25 cellular contexts compared by ENCODE assay signal in genomic region chr11:13620063-13620462, GRCh38. TPM values are rescaled to one million over a fixed set of nuclear protein-coding genes. Genes with fewer than 3 reads are reported as not detected.
DNase-seq lines count a peak whose midpoint lies in the region; ATAC-seq, FAIRE-seq and TF ChIP-seq lines count a peak whose summit lies in the region.
"Had no signal": no experiment of that assay in that cellular context is flagged by ENCODE, and none has a peak within 500 bp of the region (broad histone marks: within the 10 kb centered on the region; RNA-seq: fewer than 3 reads in every experiment).

No MANE protein-coding gene starts in this region.

- no peaks in the 10 kb centered on the region for H3K4me1 Mint-ChIP-seq in activated naive CD4-positive, alpha-beta T cell treated with anti-CD3 and anti-CD28 coated beads for 36 hours (ENCODE audit: low read depth)
- H3K4me1 Mint-ChIP-seq: CD14-positive monocyte; CD8-positive, alpha-beta memory T cell had no signal

- BruUV-seq in IMR-90 (replicated peaks; lab: Mats Ljungman, UMichigan) (no TSS peak), OCI-LY7 (replicated peaks; lab: Mats Ljungman, UMichigan) (no TSS peak)

- peaks cover 2% of the 10 kb centered on the region; the same call in 1 of the 2 replicates for H3K9me1 ChIP-seq in IMR-90 (ENCODE audit: insufficient read depth, low read length)

- no peak overlapping the region for H2AK5ac ChIP-seq in IMR-90 (ENCODE audit: low read depth, low read length)
- H2AK5ac ChIP-seq in mesenchymal stem cell (ENCODE audit: low read length, severe bottlenecking): no peak overlapping the region

- TF ChIP-seq CTCF in IMR-90 (conservative IDR thresholded peaks at IDR 0.05; ENCODE audit: low read depth, low read length) (no peak), bronchial epithelial cell (IDR thresholded peaks at IDR 0.05; ENCODE audit: insufficient read depth, low read length, severe bottlenecking) (no peak), OCI-LY7 (conservative IDR thresholded peaks at IDR 0.05; ENCODE audit: low read length) (no peak)

- no peak overlapping the region for H3K9ac ChIP-seq in IMR-90 (ENCODE audit: low read depth, low read length)
- H3K9ac ChIP-seq in mesenchymal stem cell (ENCODE audit: low read length): no peak overlapping the region
- H3K9ac ChIP-seq: BLaER1 treated with 17β-estradiol and CSF1 and Interleukin-3, amounts not matched to agents 10 nM and 100 nM; GM23248 had no signal

- POLR2A ChIA-PET in IMR-90 (lab: Charles Lee; ENCODE audit: unreplicated experiment): no interaction called here
- POLR2A ChIA-PET in OCI-LY7 (lab: Charles Lee): interaction anchor here (0.6 to 1.1 kb wide), 2 partner anchors 74 to 87 kb away, joined by 3 read pairs; no protein-coding TSS in a partner anchor

- peaks cover 2% of the 10 kb centered on the region for H3K27me3 Mint-ChIP-seq in activated naive CD4-positive, alpha-beta T cell treated with anti-CD3 and anti-CD28 coated beads for 36 hours (ENCODE audit: low read depth)
- H3K27me3 Mint-ChIP-seq: CD4-positive, alpha-beta T cell had no signal

- no peak overlapping the region for H3K27ac Mint-ChIP-seq in activated naive CD4-positive, alpha-beta T cell treated with anti-CD3 and anti-CD28 coated beads for 36 hours
- H3K27ac Mint-ChIP-seq: CD14-positive monocyte; CD4-positive, alpha-beta T cell; H9 had no signal

- no peak overlapping the region for H4K5ac ChIP-seq in IMR-90 (ENCODE audit: low read depth, low read length)

- H3K14ac ChIP-seq in IMR-90 (replicated peaks; ENCODE audit: low read depth, low read length) (no peak overlapping the region), mesenchymal stem cell (ENCODE audit: low read length in 2 of 2) (peak overlapping the region in 1 of 2 experiments; percentile 14)

- no peak overlapping the region for H3K4me3 Mint-ChIP-seq in activated naive CD4-positive, alpha-beta T cell treated with anti-CD3 and anti-CD28 coated beads for 36 hours
- H3K4me3 Mint-ChIP-seq: CD14-positive monocyte; CD4-positive, alpha-beta T cell; CD8-positive, alpha-beta memory T cell; H9 had no signal

- in situ Hi-C loops in IMR-90 (cut with MboI; ENCODE audit: low sequenced_read_pairs): no loop called here

- H3K4me2 ChIP-seq in IMR-90 (ENCODE audit: low read depth, low read length): no peak overlapping the region
- no peak overlapping the region for H3K4me2 ChIP-seq in mesenchymal stem cell (ENCODE audit: low read length, poor library complexity, severe bottlenecking)
- no peak overlapping the region for H3K4me2 ChIP-seq in OCI-LY7 (ENCODE audit: low read length)
- H3K4me2 ChIP-seq: A549; BLaER1 treated with 17β-estradiol and CSF1 and Interleukin-3, amounts not matched to agents 10 nM and 100 nM had no signal

- H3K36me3 ChIP-seq in IMR-90 (ENCODE audit: control insufficient read depth, insufficient read depth, low read length): no peaks in the 10 kb centered on the region
- no peaks in the 10 kb centered on the region for H3K36me3 ChIP-seq in bronchial epithelial cell (ENCODE audit: control insufficient read depth, insufficient read depth, low read length)
- no peaks in the 10 kb centered on the region for H3K36me3 ChIP-seq in mesenchymal stem cell (ENCODE audit: control insufficient read depth in 1 of 2, insufficient read depth in 2 of 2, low read depth in 1 of 2, low read length in 2 of 2)
- no peaks in the 10 kb centered on the region for H3K36me3 ChIP-seq in OCI-LY7 (ENCODE audit: insufficient read depth, low read length)
- H3K36me3 ChIP-seq: BE2C; BLaER1 treated with 17β-estradiol and CSF1 and Interleukin-3, amounts not matched to agents 10 nM and 100 nM had no signal

- H3K23ac ChIP-seq in IMR-90 (ENCODE audit: low read depth, low read length): no peak overlapping the region
- no peak overlapping the region for H3K23ac ChIP-seq in mesenchymal stem cell (ENCODE audit: low read length in 2 of 2)

- no peak for TF ChIP-seq POLR2A in IMR-90 (IDR thresholded peaks at IDR 0.05; ENCODE audit: low read depth, low read length)

- H3K18ac ChIP-seq in IMR-90 (ENCODE audit: low read depth, low read length) (no peak overlapping the region), mesenchymal stem cell (ENCODE audit: low read depth in 1 of 2, low read length in 2 of 2) (no peak overlapping the region)

- H3K79me2 ChIP-seq in OCI-LY7 (ENCODE audit: insufficient read depth, low read depth, low read length): no peaks in the 10 kb centered on the region

- no peak overlapping the region for H3K56ac ChIP-seq in IMR-90 (ENCODE audit: extremely low read depth, insufficient read depth, low read length)

- H4K8ac ChIP-seq in IMR-90 (ENCODE audit: low read depth in 2 of 2, low read length in 2 of 2) (no peak overlapping the region), mesenchymal stem cell (ENCODE audit: low read length) (no peak overlapping the region)

- H4K20me1 ChIP-seq in IMR-90 (ENCODE audit: insufficient read depth, low read length) (no peaks in the 10 kb centered on the region), OCI-LY7 (ENCODE audit: insufficient read depth, low read length) (no peaks in the 10 kb centered on the region)
- H4K20me1 ChIP-seq: BLaER1 treated with 17β-estradiol and CSF1 and Interleukin-3, amounts not matched to agents 10 nM and 100 nM had no signal

- H2BK5ac ChIP-seq in IMR-90 (ENCODE audit: low read depth, low read length, poor library complexity, severe bottlenecking): no peak overlapping the region
- H2BK5ac ChIP-seq in mesenchymal stem cell (ENCODE audit: low read depth, low read length, poor library complexity, severe bottlenecking): no peak overlapping the region

- intact Hi-C loops in IMR-90 (cut with micrococcal nuclease): no loop called here
- intact Hi-C loops in activated naive CD4-positive, alpha-beta T cell treated with anti-CD3 and anti-CD28 coated beads for 36 hours (cut with micrococcal nuclease): no loop called here
- intact Hi-C loops in OCI-LY7 (cut with micrococcal nuclease; ENCODE audit: unreplicated experiment): no loop called here

- H2AFZ ChIP-seq in IMR-90 (replicated peaks; ENCODE audit: low read length, poor library complexity) (peak overlapping the region; percentile 14), mesenchymal stem cell (ENCODE audit: low read depth, low read length) (no peak overlapping the region), OCI-LY7 (ENCODE audit: low read length) (no peak overlapping the region)
- H2AFZ ChIP-seq: GM23248 had no signal

- 0% methylated on average over 1 of the region's 2 CpGs; no CpG with 5 or more reads in 1 of the 2 experiments for WGBS in IMR-90 (ENCODE audit: extremely low coverage in 2 of 2, insufficient read length in 1 of 2), 2 experiments
- 48% methylated on average over 2 of the region's 2 CpGs for WGBS in mesenchymal stem cell

- H3K9me3 Mint-ChIP-seq in activated naive CD4-positive, alpha-beta T cell treated with anti-CD3 and anti-CD28 coated beads for 36 hours: peaks cover 20% of the 10 kb centered on the region

- FAIRE-seq in bronchial epithelial cell (lab: Jason Lieb, UNC): peak; percentile 66
- FAIRE-seq: A549, D721Med, GM12878, GM19239 had no signal

- CTCF ChIA-PET in IMR-90 (lab: Yijun Ruan, JAX) (no interaction called here), OCI-LY7 (lab: Charles Lee; ENCODE audit: unreplicated experiment) (no interaction called here)
- CTCF ChIA-PET in activated naive CD4-positive, alpha-beta T cell treated with anti-CD3 and anti-CD28 coated beads for 36 hours (lab: Charles Lee): no interaction called here

- H2BK12ac ChIP-seq in mesenchymal stem cell (ENCODE audit: low read length in 2 of 2): no peak overlapping the region

- H3K36me3 Mint-ChIP-seq in activated naive CD4-positive, alpha-beta T cell treated with anti-CD3 and anti-CD28 coated beads for 36 hours (ENCODE audit: low read depth): no peaks in the 10 kb centered on the region
- H3K36me3 Mint-ChIP-seq: CD14-positive monocyte had no signal

- H3K27ac ChIP-seq in IMR-90 (ENCODE audit: insufficient read depth, low read length) (no peak overlapping the region), mesenchymal stem cell (ENCODE audit: low read length, poor library complexity, severe bottlenecking) (no peak overlapping the region), OCI-LY7 (ENCODE audit: low read depth, low read length, poor library complexity, severe bottlenecking) (no peak overlapping the region)
- H3K27ac ChIP-seq: A549; BLaER1 treated with 17β-estradiol and CSF1 and Interleukin-3, amounts not matched to agents 10 nM and 100 nM; GM23248 had no signal

- no peak overlapping the region for H3K4me3 ChIP-seq in IMR-90 (ENCODE audit: insufficient read depth, low read depth, low read length)
- H3K4me3 ChIP-seq in bronchial epithelial cell (ENCODE audit: low read depth, low read length): no peak overlapping the region
- H3K4me3 ChIP-seq in mesenchymal stem cell (ENCODE audit: insufficient read depth in 1 of 2, low read depth in 1 of 2, low read length in 2 of 2): no peak overlapping the region
- H3K4me3 ChIP-seq in OCI-LY7 (ENCODE audit: low read depth, low read length, poor library complexity, severe bottlenecking): no peak overlapping the region
- H3K4me3 ChIP-seq: A549; BLaER1 treated with 17β-estradiol and CSF1 and Interleukin-3, amounts not matched to agents 10 nM and 100 nM; GM12878; GM23248 had no signal

- H2BK15ac ChIP-seq in IMR-90 (ENCODE audit: low read depth, low read length) (no peak overlapping the region), mesenchymal stem cell (ENCODE audit: low read depth, poor library complexity, severe bottlenecking) (no peak overlapping the region)

- H2BK20ac ChIP-seq in IMR-90 (ENCODE audit: low read depth, low read length): no peak overlapping the region

- H3K27me3 ChIP-seq in IMR-90 (ENCODE audit: control insufficient read depth, insufficient read depth, low read length) (no peaks in the 10 kb centered on the region), bronchial epithelial cell (ENCODE audit: control insufficient read depth, insufficient read depth, low read length) (no peaks in the 10 kb centered on the region), mesenchymal stem cell (ENCODE audit: control insufficient read depth in 1 of 2, insufficient read depth in 1 of 2, low read length in 2 of 2) (no peaks in the 10 kb centered on the region)
- H3K27me3 ChIP-seq: BE2C; BLaER1 treated with 17β-estradiol and CSF1 and Interleukin-3, amounts not matched to agents 10 nM and 100 nM had no signal

- H4K91ac ChIP-seq in IMR-90 (ENCODE audit: insufficient read depth, low read depth, low read length) (no peak overlapping the region), mesenchymal stem cell (ENCODE audit: low read length) (peak overlapping the region; percentile 73)

- no peak for ATAC-seq in IMR-90 (ENCODE audit: low read depth)
- ATAC-seq: A549, GM12878, HCT116 had no signal

- dilution Hi-C loops in IMR-90 (cut with HindIII; ENCODE audit: low sequenced_read_pairs, unreplicated experiment): no loop called here

- H3K4me1 ChIP-seq in IMR-90 (ENCODE audit: control insufficient read depth, insufficient read depth, low read length) (no peaks in the 10 kb centered on the region), mesenchymal stem cell (ENCODE audit: control insufficient read depth, insufficient read depth, low read depth, low read length) (no peaks in the 10 kb centered on the region), OCI-LY7 (ENCODE audit: insufficient read depth, low read length, poor library complexity, severe bottlenecking) (no peaks in the 10 kb centered on the region)
- H3K4me1 ChIP-seq: A549; BE2C; BLaER1 treated with 17β-estradiol and CSF1 and Interleukin-3, amounts not matched to agents 10 nM and 100 nM had no signal

- no peak overlapping the region for H2AK9ac ChIP-seq in IMR-90 (replicated peaks; ENCODE audit: low read depth, low read length, poor library complexity)

- H3K9me2 ChIP-seq in OCI-LY7 (ENCODE audit: insufficient read depth, low read length): no peaks in the 10 kb centered on the region

- no peaks in the 10 kb centered on the region for H3K9me3 ChIP-seq in IMR-90 (ENCODE audit: control insufficient read depth, insufficient read depth, low read length)
- peaks cover 27% of the 10 kb centered on the region for H3K9me3 ChIP-seq in mesenchymal stem cell (ENCODE audit: control insufficient read depth, low read length)
- H3K9me3 ChIP-seq in OCI-LY7 (ENCODE audit: low read length): no peaks in the 10 kb centered on the region; the same call in 1 of the 2 replicates
- H3K9me3 ChIP-seq: BE2C had no signal

- H3K79me1 ChIP-seq in IMR-90 (ENCODE audit: low read depth in 1 of 2, low read length in 2 of 2): no peaks in the 10 kb centered on the region
- no peaks in the 10 kb centered on the region for H3K79me1 ChIP-seq in mesenchymal stem cell (replicated peaks; ENCODE audit: low read length, poor library complexity, severe bottlenecking)

- no peak for DNase-seq in IMR-90
- DNase-seq in bronchial epithelial cell (ENCODE audit: low read depth): no peak
- DNase-seq in mesenchymal stem cell: no peak
- no peak for DNase-seq in activated naive CD4-positive, alpha-beta T cell treated with anti-CD3 and anti-CD28 coated beads for 36 hours
- no peak for DNase-seq in OCI-LY7 (ENCODE audit: low spot score)
- DNase-seq in activated effector memory CD4-positive, alpha-beta T cell treated with anti-CD3 and anti-CD28 coated beads, Interleukin-2, amount 50 U/mL, for 16 hours: no peak
- DNase-seq: 8988T; ACHN; AML-193; BE2C; CD4-positive, alpha-beta T cell; CD8-positive, alpha-beta memory T cell; DMS 273 treated with DMSO at 0.1 percent for 48 hours; DMS79; EL; GDM1; GM23248; H9 had no signal

- no peak overlapping the region for H2BK120ac ChIP-seq in IMR-90 (ENCODE audit: low read depth, low read length)
- no peak overlapping the region for H2BK120ac ChIP-seq in mesenchymal stem cell (ENCODE audit: low read depth, low read length)

- no peak overlapping the region for H3K4ac ChIP-seq in IMR-90 (ENCODE audit: low read depth, low read length)
- H3K4ac ChIP-seq in mesenchymal stem cell (ENCODE audit: low read depth in 1 of 2, low read length in 2 of 2): no peak overlapping the region

- no peak for TF ChIP-seq RAD21 in IMR-90 (IDR thresholded peaks at IDR 0.05; ENCODE audit: low read length)

RNA-seq across cellular contexts. Expression of gene FAR1, which starts 48.4 kb away (rescaled TPM):
- total RNA-seq in IMR-90 (2012; rRNA removed): 89.4 and 119 TPM in 2 replicates
- 30.3 and 35.3 TPM in 2 replicates for polyA plus RNA-seq in IMR-90 (2012; rRNA removed)
- polyA plus RNA-seq in IMR-90 (2012; cell fraction: cytosol; rRNA removed): 6.5 and 10.5 TPM in 2 replicates
- 4.8 and 43.7 TPM in 2 replicates for polyA plus RNA-seq in IMR-90 (2012; cell fraction: nucleus; rRNA removed; ENCODE audit: low replicate concordance)
- 78.7 and 90.5 TPM in 2 replicates for total RNA-seq in bronchial epithelial cell
- 29.8 TPM for polyA plus RNA-seq in mesenchymal stem cell (2013, experiment 1 of 2)
- 28.1 TPM for polyA plus RNA-seq in mesenchymal stem cell (2013, experiment 2 of 2)
- 10 to 100 TPM; 37.2 to 42.3 TPM for total RNA-seq in activated naive CD4-positive, alpha-beta T cell treated with anti-CD3 and anti-CD28 coated beads for 36 hours
- 52.1 and 61.2 TPM in 2 replicates for total RNA-seq in OCI-LY7 (2014; rRNA removed; shearing (Covaris generic))
- 87.7 and 97.3 TPM in 2 replicates for total RNA-seq in OCI-LY7 (2022)
